ENCODE assay signal across 1 cellular context in genomic region chr14:53539489-53540126, GRCh38.
A peak's percentile ranks its signal among the peaks of the same experiment; 100 is the strongest.
TF ChIP-seq lines count a peak whose summit lies in the region.

No MANE protein-coding gene starts in this region.

TF ChIP-seq in HepG2, 621 proteins besides CTCF, POLR2A, EP300 and RAD21 (continued from another document and continues in another):
- TF ChIP-seq ZNF770 (CRISPR knock-in tag; IDR thresholded peaks at IDR 0.05) (no peak), DDIT3 (CRISPR knock-in tag; IDR thresholded peaks at IDR 0.05) (no peak), ZNF616 (CRISPR knock-in tag; IDR thresholded peaks at IDR 0.05; ENCODE audit: low read depth) (no peak), ZSCAN22 (CRISPR knock-in tag; IDR thresholded peaks at IDR 0.05) (no peak), ZBED4 (CRISPR knock-in tag; IDR thresholded peaks at IDR 0.05; ENCODE audit: borderline replicate concordance) (no peak), ZNF205 (CRISPR knock-in tag; IDR thresholded peaks at IDR 0.05) (no peak), ATF4 (CRISPR knock-in tag; IDR thresholded peaks at IDR 0.05) (no peak), KDM5B (CRISPR knock-in tag; IDR thresholded peaks at IDR 0.05; ENCODE audit: borderline replicate concordance) (no peak), MNT (IDR thresholded peaks at IDR 0.05) (no peak), IRF1 (CRISPR knock-in tag; IDR thresholded peaks at IDR 0.05; ENCODE audit: low read depth) (no peak), ZNF644 (CRISPR knock-in tag; IDR thresholded peaks at IDR 0.05; ENCODE audit: low read depth) (0 out of 2 replicates have a peak, but pooled peaks have one; percentile 17), ATRX (CRISPR knock-in tag; IDR thresholded peaks at IDR 0.05; ENCODE audit: borderline replicate concordance) (no peak), REXO4 (CRISPR knock-in tag; IDR thresholded peaks at IDR 0.05; ENCODE audit: borderline replicate concordance) (no peak), TCF7L2 (IDR thresholded peaks at IDR 0.05; ENCODE audit: low read depth, low read length) (no peak), MZF1 (CRISPR knock-in tag; IDR thresholded peaks at IDR 0.05; ENCODE audit: borderline replicate concordance) (no peak), KLF6 (CRISPR knock-in tag; IDR thresholded peaks at IDR 0.05) (0 out of 2 replicates have a peak, but pooled peaks have one; percentile 36), ZFP82 (CRISPR knock-in tag; IDR thresholded peaks at IDR 0.05; ENCODE audit: borderline replicate concordance) (no peak), ZNF687 (CRISPR knock-in tag; IDR thresholded peaks at IDR 0.05) (no peak), HNRNPUL1 (IDR thresholded peaks at IDR 0.05; ENCODE audit: low read depth, low read length) (no peak), POGZ (CRISPR knock-in tag; IDR thresholded peaks at IDR 0.05) (peak; percentile 27; the same call in 1 of the 2 replicates), MXD3 (CRISPR knock-in tag; IDR thresholded peaks at IDR 0.05) (no peak), RFXAP (CRISPR knock-in tag; IDR thresholded peaks at IDR 0.05; ENCODE audit: borderline replicate concordance) (no peak), CREM (IDR thresholded peaks at IDR 0.05) (no peak), CREM (CRISPR knock-in tag; IDR thresholded peaks at IDR 0.05) (no peak), TRAFD1 (CRISPR knock-in tag; IDR thresholded peaks at IDR 0.05; ENCODE audit: borderline replicate concordance) (no peak), KIAA2018 (CRISPR knock-in tag; IDR thresholded peaks at IDR 0.05; ENCODE audit: borderline replicate concordance) (no peak), ARID2 (CRISPR knock-in tag; IDR thresholded peaks at IDR 0.05; ENCODE audit: borderline replicate concordance) (no peak), ZNF564 (CRISPR knock-in tag; IDR thresholded peaks at IDR 0.05) (no peak), SOX5 (CRISPR knock-in tag; IDR thresholded peaks at IDR 0.05; ENCODE audit: borderline replicate concordance) (0 out of 2 replicates have a peak, but pooled peaks have one; percentile 14), ZFP36L2 (CRISPR knock-in tag; IDR thresholded peaks at IDR 0.05) (no peak), ARNT (IDR thresholded peaks at IDR 0.05) (no peak)
